ENCODE assay signal across 1 cellular context in genomic region chr20:17339000-17339399, GRCh38.
TF ChIP-seq lines count a peak whose summit lies in the region.

No MANE protein-coding gene starts in this region.

TF ChIP-seq in H1, 55 proteins besides CTCF, POLR2A, EP300 and RAD21 (continued from another document):
- TF ChIP-seq CHD7 (IDR thresholded peaks at IDR 0.05; ENCODE audit: insufficient replicate concordance, low read length) (no peak), SIRT6 (IDR thresholded peaks at IDR 0.05; ENCODE audit: low read length) (no peak), MAFK (IDR thresholded peaks at IDR 0.05; ENCODE audit: low read depth, low read length) (no peak; the same call in 1 of the 2 replicates), PHF8 (conservative IDR thresholded peaks at IDR 0.05; ENCODE audit: low read depth, low read length) (no peak), BRCA1 (IDR thresholded peaks at IDR 0.05; ENCODE audit: low read depth, low read length) (no peak), CHD1 (IDR thresholded peaks at IDR 0.05; ENCODE audit: low read depth, low read length) (no peak), BCL11A (IDR thresholded peaks at IDR 0.05; ENCODE audit: low read depth in 2 of 2, low read length in 2 of 2) (no peak), ATF3 (IDR thresholded peaks at IDR 0.05; ENCODE audit: insufficient read depth, low read depth, low read length) (no peak)
